In genomic region chr13:98450012-98450411, GRCh38 we compare ENCODE assay signal across 1 cellular context.
TF ChIP-seq lines count a peak whose summit lies in the region.

No MANE protein-coding gene starts in this region.

TF ChIP-seq in IMR-90, 13 proteins besides CTCF, POLR2A, EP300 and RAD21 (continued from another document):
- TF ChIP-seq, protein P1, sequence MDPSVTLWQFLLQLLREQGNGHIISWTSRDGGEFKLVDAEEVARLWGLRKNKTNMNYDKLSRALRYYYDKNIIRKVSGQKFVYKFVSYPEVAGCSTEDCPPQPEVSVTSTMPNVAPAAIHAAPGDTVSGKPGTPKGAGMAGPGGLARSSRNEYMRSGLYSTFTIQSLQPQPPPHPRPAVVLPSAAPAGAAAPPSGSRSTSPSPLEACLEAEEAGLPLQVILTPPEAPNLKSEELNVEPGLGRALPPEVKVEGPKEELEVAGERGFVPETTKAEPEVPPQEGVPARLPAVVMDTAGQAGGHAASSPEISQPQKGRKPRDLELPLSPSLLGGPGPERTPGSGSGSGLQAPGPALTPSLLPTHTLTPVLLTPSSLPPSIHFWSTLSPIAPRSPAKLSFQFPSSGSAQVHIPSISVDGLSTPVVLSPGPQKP (IDR thresholded peaks at IDR 0.05; ENCODE audit: borderline replicate concordance, low read depth, low read length), result no peak
- TF ChIP-seq CHD1 (IDR thresholded peaks at IDR 0.05; ENCODE audit: low read depth, low read length), result no peak
- TF ChIP-seq FOS (IDR thresholded peaks at IDR 0.05; ENCODE audit: low read depth, low read length), result no peak
- TF ChIP-seq NFE2L2 (IDR thresholded peaks at IDR 0.05; ENCODE audit: low read depth, low read length), result no peak
- no peak for TF ChIP-seq RFX5 (IDR thresholded peaks at IDR 0.05; ENCODE audit: low read depth, low read length)
